In the genomic region with DNA sequence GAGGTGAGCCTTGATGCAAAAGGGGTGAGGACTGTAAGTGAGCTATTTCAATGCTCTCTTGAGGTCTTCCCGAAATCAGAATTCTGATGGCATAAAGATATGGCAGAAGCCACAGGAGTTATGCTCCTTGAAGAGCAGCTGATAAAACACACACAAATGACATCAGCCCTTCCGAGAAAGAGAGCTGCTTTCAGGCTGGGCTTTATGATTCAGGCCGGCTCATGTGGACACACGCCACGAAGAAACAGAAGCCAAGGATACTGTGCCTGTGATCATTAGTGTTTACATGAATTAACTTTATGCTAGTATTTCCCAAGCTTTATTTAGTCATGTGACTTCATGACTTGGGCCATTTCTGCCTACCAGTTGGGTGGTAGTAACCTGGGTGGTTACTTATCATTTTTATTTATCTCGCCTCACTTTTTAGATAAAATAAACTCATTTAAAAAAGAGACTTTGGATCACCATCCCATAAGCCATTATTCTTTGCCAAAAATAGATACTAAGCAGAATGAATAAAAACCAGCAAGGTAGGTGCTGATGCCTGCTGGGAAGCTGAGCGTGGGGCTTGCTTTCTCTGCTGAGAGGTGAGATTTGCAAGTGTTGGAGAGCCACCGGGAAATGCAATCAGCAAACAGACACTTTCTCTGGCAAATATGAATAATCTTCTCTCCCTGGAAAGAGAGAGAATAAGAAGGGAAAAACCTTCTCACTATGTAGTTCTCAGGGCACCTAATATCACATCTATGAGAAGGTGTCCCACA, we compare ENCODE assay signal across 1 cellular context.
TF ChIP-seq lines count a peak whose summit lies in the region.

No MANE protein-coding gene starts in this region.

TF ChIP-seq in HEK293, 187 proteins besides CTCF, POLR2A, EP300 and RAD21 (continued from another document):
- TF ChIP-seq ZNF549 (tag by site-specific recombination; IDR thresholded peaks at IDR 0.05) (no peak), ZNF394 (tag by site-specific recombination; IDR thresholded peaks at IDR 0.05; ENCODE audit: borderline replicate concordance) (peak; percentile 51; the same call in 1 of the 2 replicates), ZNF629 (tag by site-specific recombination; IDR thresholded peaks at IDR 0.05) (0 out of 2 replicates have a peak, but pooled peaks have one; percentile 33), ZNF596 (tag by site-specific recombination; IDR thresholded peaks at IDR 0.05) (no peak), EGR2 (tag by site-specific recombination; IDR thresholded peaks at IDR 0.05; ENCODE audit: low read depth) (no peak), ZNF19 (tag by site-specific recombination; IDR thresholded peaks at IDR 0.05; ENCODE audit: low read depth) (no peak), FEZF1 (tag by site-specific recombination; IDR thresholded peaks at IDR 0.05) (0 out of 2 replicates have a peak, but pooled peaks have one; percentile 60), ZNF24 (tag by site-specific recombination; IDR thresholded peaks at IDR 0.05) (no peak), KLF10 (tag by site-specific recombination; IDR thresholded peaks at IDR 0.05) (no peak), ZNF239 (tag by site-specific recombination; IDR thresholded peaks at IDR 0.05) (no peak), ZNF416 (tag by site-specific recombination; IDR thresholded peaks at IDR 0.05) (no peak), SP7 (tag by site-specific recombination; IDR thresholded peaks at IDR 0.05) (no peak), ZNF600 (tag by site-specific recombination; IDR thresholded peaks at IDR 0.05) (0 out of 2 replicates have a peak, but pooled peaks have one; percentile 24)
- TF ChIP-seq, protein P1, sequence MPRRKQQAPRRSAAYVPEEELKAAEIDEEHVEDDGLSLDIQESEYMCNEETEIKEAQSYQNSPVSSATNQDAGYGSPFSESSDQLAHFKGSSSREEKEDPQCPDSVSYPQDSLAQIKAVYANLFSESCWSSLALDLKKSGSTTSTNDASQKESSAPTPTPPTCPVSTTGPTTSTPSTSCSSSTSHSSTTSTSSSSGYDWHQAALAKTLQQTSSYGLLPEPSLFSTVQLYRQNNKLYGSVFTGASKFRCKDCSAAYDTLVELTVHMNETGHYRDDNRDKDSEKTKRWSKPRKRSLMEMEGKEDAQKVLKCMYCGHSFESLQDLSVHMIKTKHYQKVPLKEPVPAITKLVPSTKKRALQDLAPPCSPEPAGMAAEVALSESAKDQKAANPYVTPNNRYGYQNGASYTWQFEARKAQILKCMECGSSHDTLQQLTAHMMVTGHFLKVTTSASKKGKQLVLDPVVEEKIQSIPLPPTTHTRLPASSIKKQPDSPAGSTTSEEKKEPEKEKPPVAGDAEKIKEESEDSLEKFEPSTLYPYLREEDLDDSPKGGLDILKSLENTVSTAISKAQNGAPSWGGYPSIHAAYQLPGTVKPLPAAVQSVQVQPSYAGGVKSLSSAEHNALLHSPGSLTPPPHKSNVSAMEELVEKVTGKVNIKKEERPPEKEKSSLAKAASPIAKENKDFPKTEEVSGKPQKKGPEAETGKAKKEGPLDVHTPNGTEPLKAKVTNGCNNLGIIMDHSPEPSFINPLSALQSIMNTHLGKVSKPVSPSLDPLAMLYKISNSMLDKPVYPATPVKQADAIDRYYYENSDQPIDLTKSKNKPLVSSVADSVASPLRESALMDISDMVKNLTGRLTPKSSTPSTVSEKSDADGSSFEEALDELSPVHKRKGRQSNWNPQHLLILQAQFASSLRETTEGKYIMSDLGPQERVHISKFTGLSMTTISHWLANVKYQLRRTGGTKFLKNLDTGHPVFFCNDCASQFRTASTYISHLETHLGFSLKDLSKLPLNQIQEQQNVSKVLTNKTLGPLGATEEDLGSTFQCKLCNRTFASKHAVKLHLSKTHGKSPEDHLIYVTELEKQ (tag by site-specific recombination; IDR thresholded peaks at IDR 0.05; ENCODE audit: borderline replicate concordance): no peak
- TF ChIP-seq, protein P2, sequence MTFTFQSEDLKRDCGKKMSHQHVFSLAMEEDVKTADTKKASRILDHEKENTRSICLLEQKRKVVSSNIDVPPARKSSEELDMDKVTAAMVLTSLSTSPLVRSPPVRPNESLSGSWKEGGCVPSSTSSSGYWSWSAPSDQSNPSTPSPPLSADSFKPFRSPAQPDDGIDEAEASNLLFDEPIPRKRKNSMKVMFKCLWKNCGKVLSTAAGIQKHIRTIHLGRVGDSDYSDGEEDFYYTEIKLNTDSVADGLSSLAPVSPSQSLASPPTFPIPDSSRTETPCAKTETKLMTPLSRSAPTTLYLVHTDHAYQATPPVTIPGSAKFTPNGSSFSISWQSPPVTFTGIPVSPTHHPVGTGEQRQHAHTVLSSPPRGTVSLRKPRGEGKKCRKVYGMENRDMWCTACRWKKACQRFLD (tag by site-specific recombination; IDR thresholded peaks at IDR 0.05): no peak
